Comparison of ENCODE assay signal across 25 cellular contexts in genomic region chr2:142915502-142915901, GRCh38. TPM values are rescaled to one million over a fixed set of nuclear protein-coding genes. Genes with fewer than 3 reads are reported as not detected.
A peak's percentile ranks its signal among the peaks of the same experiment; 100 is the strongest.
DNase-seq lines count a peak whose midpoint lies in the region; ATAC-seq and TF ChIP-seq lines count a peak whose summit lies in the region.
"Had no signal": no experiment of that assay in that cellular context is flagged by ENCODE, and none has a peak within 500 bp of the region (broad histone marks: within the 10 kb centered on the region; RNA-seq: fewer than 3 reads in every experiment).

No MANE protein-coding gene starts in this region.

- CTCF ChIA-PET in PC-9 (lab: Charles Lee), result interaction anchor here (0.5 kb wide), 1 partner anchor 118 kb away, joined by 4 read pairs; no protein-coding TSS in a partner anchor

- H3K4me3 ChIP-seq in PC-9, result no peak overlapping the region
- H3K4me3 ChIP-seq: K562, vagina had no signal

- no peak overlapping the region for H3K4me2 ChIP-seq in PC-9

- H3K4me1 ChIP-seq in PC-9 (replicated peaks; ENCODE audit: insufficient read depth), result peaks cover 2% of the 10 kb centered on the region; the same call in 1 of the 2 replicates
- H3K4me1 ChIP-seq: BE2C had no signal

- H3K27me3 ChIP-seq in PC-9 (ENCODE audit: insufficient read depth, low read depth), result no peaks in the 10 kb centered on the region
- H3K27me3 ChIP-seq: BE2C, vagina had no signal

- no peaks in the 10 kb centered on the region for H3K79me2 ChIP-seq in PC-9 (ENCODE audit: low read depth)

- H4K20me1 ChIP-seq in PC-9 (ENCODE audit: insufficient read depth), result no peaks in the 10 kb centered on the region

- BruUV-seq in PC-9 (replicated peaks; lab: Mats Ljungman, UMichigan), result no TSS peak

- H3K9me2 ChIP-seq in PC-9 (ENCODE audit: insufficient read depth), result 0 out of 2 replicates have a peak, but pooled peaks cover 4% of the 10 kb centered on the region

- no peak for TF ChIP-seq CTCF in PC-9 (conservative IDR thresholded peaks at IDR 0.05)

- intact Hi-C loops in PC-9 (cut with micrococcal nuclease; ENCODE audit: unreplicated experiment) (no loop called here), left colon (cut with DNase I, micrococcal nuclease) (no loop called here)

- H3F3A ChIP-seq in PC-9 (ENCODE audit: insufficient read depth, low read depth), result no peaks in the 10 kb centered on the region

- ATAC-seq in GM19372 (IDR thresholded peaks at IDR 0.05; ENCODE audit: low read depth, unreplicated experiment) (peak; percentile 2), HG02798 (IDR thresholded peaks at IDR 0.05; ENCODE audit: poor library complexity, unreplicated experiment) (peak; percentile 2), left colon (no peak)
- ATAC-seq: HCT116; K562; natural killer cell treated with Interleukin-12 subunit alpha and Interleukin-12 subunit beta and Interleukin-15 and Interleukin-18, amount 100 ng/mL, for 72 hours; T-cell had no signal

- H2AFZ ChIP-seq in PC-9, result peak overlapping the region; percentile 17; the same call in 1 of the 2 replicates

- H3K27ac ChIP-seq in PC-9, result no peak overlapping the region
- H3K27ac ChIP-seq: vagina had no signal

- DNase-seq in PC-9 (no peak), NCI-H226 (no peak), left colon (no peak), NCI-H1105 treated with DMSO at 0.1 percent for 48 hours (lab: John Stamatoyannopoulos, UW) (no peak), activated gamma-delta T cell (lab: John Stamatoyannopoulos, UW) (no peak)
- DNase-seq: activated naive CD4-positive, alpha-beta T cell treated with anti-CD3 and anti-CD28 coated beads for 36 hours; activated T-cell treated with anti-CD3 and anti-CD28 coated beads for 4 hours; BE2C; hippocampal formation; islet precursor cell; NCI-H2029; NCI-H510A; Right ventricle myocardium superior; stimulated activated CD4-positive, alpha-beta T cell treated with anti-CD3 and anti-CD28 coated beads, Interleukin-4, amount 100 ng/mL, for 24 hours; substantia nigra; T-cell had no signal

- no peaks in the 10 kb centered on the region for H3K36me3 ChIP-seq in PC-9 (ENCODE audit: low read depth)
- H3K36me3 ChIP-seq: BE2C, vagina had no signal

- H3K9me3 ChIP-seq in PC-9 (ENCODE audit: insufficient read depth, low read depth), result peaks cover 6% of the 10 kb centered on the region; the same call in 1 of the 2 replicates
- H3K9me3 ChIP-seq: BE2C, vagina had no signal

- POLR2A ChIA-PET in PC-9 (lab: Charles Lee; ENCODE audit: unreplicated experiment), result interaction anchor here (0.6 kb wide), 1 partner anchor 48 kb away, joined by 3 read pairs; no protein-coding TSS in a partner anchor

RNA-seq across cellular contexts. Expression of gene KYNU, which starts 38.0 kb away (rescaled TPM):
- total RNA-seq in PC-9 (2021), result 44.5 and 55.7 TPM in 2 replicates
- total RNA-seq in left colon, result 1 to 10 TPM in 1 of 2 donors, under 1 TPM in 1; 0.61 to 2.3 TPM
- total RNA-seq: activated naive CD4-positive, alpha-beta T cell treated with anti-CD3 and anti-CD28 coated beads for 36 hours; chondrocyte; G401; progenitor cell of endocrine pancreas had no signal

Comparison
In these comparisons a context has a peak if more than half of its experiments do, and no peak if none do; other contexts are left out.
1. RNA of gene KYNU, which starts 38.0 kb away (total RNA-seq): 44.5 to 55.7 TPM in PC-9; 0.61 to 2.3 TPM in left colon; every median in the first group is over 10 times any median in the second.